9 cellular contexts compared by ENCODE assay signal in genomic region chr2:96509114-96509846, GRCh38. TPM values are rescaled to one million over a fixed set of nuclear protein-coding genes. Genes with fewer than 3 reads are reported as not detected.
DNase-seq lines count a peak whose midpoint lies in the region; ATAC-seq and TF ChIP-seq lines count a peak whose summit lies in the region.
"Had no signal": no experiment of that assay in that cellular context is flagged by ENCODE, and none has a peak within 500 bp of the region (broad histone marks: within the 10 kb centered on the region; RNA-seq: fewer than 3 reads in every experiment).

No MANE protein-coding gene starts in this region.

- H3K4me3 ChIP-seq in left lung: no peak overlapping the region

- intact Hi-C loops in left lung (cut with DNase I): loop anchor here in 1 of 2 donors (5.0 kb wide), 1 partner anchor 102 kb away; no protein-coding TSS in a partner anchor

- peak; percentile 89 for DNase-seq in GM13976 (ENCODE audit: low spot score)
- DNase-seq in NCI-H2196 treated with DMSO at 0.1 percent for 48 hours (lab: John Stamatoyannopoulos, UW; ENCODE audit: unreplicated experiment): peak; percentile 79
- peak; percentile 46 to 67 for DNase-seq in activated CD4-positive, alpha-beta T cell treated with anti-CD3 and anti-CD28 coated beads for 24 hours (ENCODE audit: low read depth in 2 of 2)
- DNase-seq in dedifferentiated amniotic fluid mesenchymal stem cell (ENCODE audit: extremely low spot score): peak; percentile 79
- DNase-seq in left lung: peak; percentile 90 to 98
- peak; percentile 49 to 67 for DNase-seq in stimulated activated CD4-positive, alpha-beta T cell treated with anti-CD3 and anti-CD28 coated beads, Interleukin-4, amount 100 ng/mL, for 4 hours

- H3K27ac ChIP-seq in 22Rv1 (no peak overlapping the region), left lung (no peak overlapping the region)

- H3K36me3 ChIP-seq in left lung: no peaks in the 10 kb centered on the region

- H3K27me3 ChIP-seq in left lung: peaks cover 0 to 6% of the 10 kb centered on the region in 2 donors

- in situ Hi-C loops in GM13976 (cut with MboI; ENCODE audit: low sequenced_read_pairs, unreplicated experiment): loop anchor here (25.0 kb wide), 1 partner anchor 497 kb away; no protein-coding TSS in a partner anchor

- TF ChIP-seq CTCF in 22Rv1 (IDR thresholded peaks at IDR 0.05) (peak; percentile 95), GM13976 (IDR thresholded peaks at IDR 0.05; ENCODE audit: borderline replicate concordance, control extremely low read depth, extremely low read depth, insufficient read depth, missing control alignments) (peak; percentile 99), left lung (IDR thresholded peaks at IDR 0.05) (peak; percentile 99)

- peaks cover 12 to 32% of the 10 kb centered on the region in 2 donors for H3K4me1 ChIP-seq in left lung

- H3K9me3 ChIP-seq in left lung: no peaks in the 10 kb centered on the region

- ATAC-seq in HG03060 (IDR thresholded peaks at IDR 0.05; ENCODE audit: low read depth, unreplicated experiment) (peak; percentile 46), left lung (peak; percentile 96)

RNA-seq across cellular contexts. Expression of gene NEURL3, which starts 4.1 kb away (rescaled TPM):
- under 1 TPM; 0.18 to 0.23 TPM for total RNA-seq in left lung
- total RNA-seq: urinary bladder had no signal

RNA-seq across cellular contexts. Expression of gene ARID5A, which starts 27.3 kb away (rescaled TPM):
- 10 to 100 TPM; 17.4 to 30.9 TPM for total RNA-seq in left lung
